Comparison of ENCODE assay signal across 16 cellular contexts in genomic region chr9:111902396-111903147, GRCh38. TPM values are rescaled to one million over a fixed set of nuclear protein-coding genes. Genes with fewer than 3 reads are reported as not detected.
DNase-seq lines count a peak whose midpoint lies in the region; ATAC-seq and TF ChIP-seq lines count a peak whose summit lies in the region.
"Had no signal": no experiment of that assay in that cellular context is flagged by ENCODE, and none has a peak within 500 bp of the region (broad histone marks: within the 10 kb centered on the region; RNA-seq: fewer than 3 reads in every experiment).

No MANE protein-coding gene starts in this region.

- DNase-seq in activated T-cell treated with anti-CD3 and anti-CD28 coated beads, Interleukin-2, amount 50 U/mL, for 24 hours, result no peak
- DNase-seq in activated T-cell treated with anti-CD3 and anti-CD28 coated beads, Interleukin-2, amount 50 U/mL, for 1 hour, result no peak
- DNase-seq in body of pancreas, result no peak
- DNase-seq in kidney epithelial cell (ENCODE audit: low read depth), result no peak
- peak; percentile 31 for DNase-seq in stromal cell of bone marrow (ENCODE audit: low read depth)
- DNase-seq in CD4-positive, alpha-beta T cell, result no peak
- DNase-seq in SIG-M5 (lab: John Stamatoyannopoulos, UW), result no peak
- DNase-seq in stimulated activated CD4-positive, alpha-beta T cell treated with anti-CD3 and anti-CD28 coated beads, Interleukin-4, amount 100 ng/mL, for 4 hours, result no peak
- DNase-seq: activated CD8-positive, alpha-beta memory T cell treated with anti-CD3 and anti-CD28 coated beads, Interleukin-2, amount 50 U/mL, for 48 hours; H7; NCI-H69; sigmoid colon; transverse colon; WERI-Rb-1 had no signal

- H3K27ac ChIP-seq in body of pancreas, result peak overlapping the region in 3 of 4 donors; percentile 21 to 99 (median 59)
- no peak overlapping the region for H3K27ac ChIP-seq in CD4-positive, alpha-beta T cell (ENCODE audit: low read depth, low read length)
- H3K27ac ChIP-seq: 22Rv1, WERI-Rb-1 had no signal

- H3K4me1 Mint-ChIP-seq in activated T-cell treated with anti-CD3 and anti-CD28 coated beads, Interleukin-2, amount 50 U/mL, for 24 hours (ENCODE audit: low read depth), result peaks cover 30% of the 10 kb centered on the region
- peaks cover 35% of the 10 kb centered on the region for H3K4me1 Mint-ChIP-seq in CD4-positive, alpha-beta T cell (ENCODE audit: low read depth)

- peaks cover 16% of the 10 kb centered on the region for H3K36me3 Mint-ChIP-seq in activated T-cell treated with anti-CD3 and anti-CD28 coated beads, Interleukin-2, amount 50 U/mL, for 24 hours (ENCODE audit: low read depth)
- peaks cover 4% of the 10 kb centered on the region for H3K36me3 Mint-ChIP-seq in CD4-positive, alpha-beta T cell (ENCODE audit: low read depth)

- H3K4me3 Mint-ChIP-seq in activated T-cell treated with anti-CD3 and anti-CD28 coated beads, Interleukin-2, amount 50 U/mL, for 24 hours, result no peak overlapping the region
- no peak overlapping the region for H3K4me3 Mint-ChIP-seq in CD4-positive, alpha-beta T cell
- H3K4me3 Mint-ChIP-seq: brain had no signal

- POLR2A ChIA-PET in CD4-positive, alpha-beta T cell (lab: Charles Lee), result no interaction called here

- H3K4me3 ChIP-seq in body of pancreas, result no peak overlapping the region
- H3K4me3 ChIP-seq in kidney epithelial cell (ENCODE audit: low read depth, low read length), result peak overlapping the region; percentile 98
- H3K4me3 ChIP-seq: sigmoid colon, transverse colon had no signal

- H3K27me3 Mint-ChIP-seq in activated T-cell treated with anti-CD3 and anti-CD28 coated beads, Interleukin-2, amount 50 U/mL, for 24 hours, result no peaks in the 10 kb centered on the region
- no peaks in the 10 kb centered on the region for H3K27me3 Mint-ChIP-seq in CD4-positive, alpha-beta T cell
- H3K27me3 Mint-ChIP-seq: brain had no signal

- H3K27me3 ChIP-seq in body of pancreas (no peaks in the 10 kb centered on the region), kidney epithelial cell (ENCODE audit: control insufficient read depth, insufficient read depth, low read length) (no peaks in the 10 kb centered on the region)
- no peaks in the 10 kb centered on the region for H3K27me3 ChIP-seq in CD4-positive, alpha-beta T cell (ENCODE audit: control insufficient read depth, insufficient read depth, low read length)
- H3K27me3 ChIP-seq: sigmoid colon, transverse colon had no signal

- no peak for TF ChIP-seq POLR2A in body of pancreas (IDR thresholded peaks at IDR 0.05)

- H3K36me3 ChIP-seq in body of pancreas (replicated peaks in 1 of 2; ENCODE audit: insufficient read depth in 1 of 2, low read depth in 2 of 2), result no peaks in the 10 kb centered on the region
- H3K36me3 ChIP-seq in kidney epithelial cell (ENCODE audit: control insufficient read depth, insufficient read depth, low read length), result no peaks in the 10 kb centered on the region
- H3K36me3 ChIP-seq: sigmoid colon, transverse colon, WERI-Rb-1 had no signal

- 66 to 67% methylated on average over 9 of the region's 9 CpGs for WGBS in body of pancreas, 2 donors

- no peaks in the 10 kb centered on the region for H3K9me3 ChIP-seq in body of pancreas
- H3K9me3 ChIP-seq in CD4-positive, alpha-beta T cell (ENCODE audit: control insufficient read depth, low read length), result no peaks in the 10 kb centered on the region
- H3K9me3 ChIP-seq: sigmoid colon, transverse colon had no signal

- no peak for ATAC-seq in body of pancreas
- no peak for ATAC-seq in CD4-positive, alpha-beta T cell (ENCODE audit: poor library complexity)

- no peaks in the 10 kb centered on the region for H3K9me3 Mint-ChIP-seq in activated T-cell treated with anti-CD3 and anti-CD28 coated beads, Interleukin-2, amount 50 U/mL, for 24 hours
- H3K9me3 Mint-ChIP-seq in CD4-positive, alpha-beta T cell, result no peaks in the 10 kb centered on the region
- H3K9me3 Mint-ChIP-seq: brain had no signal

- H3K4me1 ChIP-seq in body of pancreas, result peaks cover 85% of the 10 kb centered on the region

- peak overlapping the region; percentile 10 for H3K27ac Mint-ChIP-seq in activated T-cell treated with anti-CD3 and anti-CD28 coated beads, Interleukin-2, amount 50 U/mL, for 24 hours
- no peak overlapping the region for H3K27ac Mint-ChIP-seq in CD4-positive, alpha-beta T cell
- H3K27ac Mint-ChIP-seq: brain had no signal

- TF ChIP-seq CTCF in body of pancreas (IDR thresholded peaks at IDR 0.05) (no peak), kidney epithelial cell (IDR thresholded peaks at IDR 0.05; ENCODE audit: insufficient read depth, low read length, poor library complexity, severe bottlenecking) (no peak)
- no peak for TF ChIP-seq CTCF in CD4-positive, alpha-beta T cell (IDR thresholded peaks at IDR 0.05)

- CTCF ChIA-PET in CD4-positive, alpha-beta T cell (lab: Charles Lee), result no interaction called here

- intact Hi-C loops in body of pancreas (cut with DNase I), result no loop called here
- intact Hi-C loops in CD4-positive, alpha-beta T cell (cut with DNase I, micrococcal nuclease), result loop anchor here in 1 of 2 experiments (5.0 kb wide), 1 partner anchor 170 kb away; no protein-coding TSS in a partner anchor

RNA-seq across cellular contexts. Expression of gene UGCG, which starts 6.0 kb away (rescaled TPM):
- 10 to 100 TPM; 17.1 to 26.2 TPM for total RNA-seq in body of pancreas
- total RNA-seq in kidney epithelial cell, result 158 and 172 TPM in 2 replicates
- 10 to 100 TPM; 42.1 to 44.0 TPM for total RNA-seq in CD4-positive, alpha-beta T cell
